ENCODE assay signal across 18 cellular contexts in genomic region chr14:38553586-38553985, GRCh38.
DNase-seq lines count a peak whose midpoint lies in the region; ATAC-seq and TF ChIP-seq lines count a peak whose summit lies in the region.
"Had no signal": no experiment of that assay in that cellular context is flagged by ENCODE, and none has a peak within 500 bp of the region (broad histone marks: within the 10 kb centered on the region; RNA-seq: fewer than 3 reads in every experiment).

No MANE protein-coding gene starts in this region.

- intact Hi-C loops in lower lobe of right lung (cut with DNase I) = no loop called here

- DNase-seq in AG04450 (ENCODE audit: low read depth, low spot score) (peak; percentile 59), HCEC 1CT (peak; percentile 85), astrocyte of the cerebellum (ENCODE audit: low read depth) (peak; percentile 90), kidney tubule cell (ENCODE audit: low spot score) (peak; percentile 3), ureter (ENCODE audit: low spot score) (no peak), lower lobe of right lung (no peak), NCI-H82 treated with DMSO at 0.1 percent for 48 hours (lab: John Stamatoyannopoulos, UW; ENCODE audit: unreplicated experiment) (no peak), globus pallidus (ENCODE audit: low spot score) (no peak)
- DNase-seq: activated CD4-positive, alpha-beta T cell treated with anti-CD3 and anti-CD28 coated beads, Interleukin-2, amount 50 U/mL, for 1 hour; activated naive CD8-positive, alpha-beta T cell treated with anti-CD3 and anti-CD28 coated beads, Interleukin-2, amount 10 ng/mL, durations not matched to agents 7 days and 5 days; activated T-cell treated with anti-CD3 and anti-CD28 coated beads, Interleukin-2, amount 50 U/mL, for 24 hours; cerebellar nuclear complex; left ventricle myocardium inferior; NCI-H1092 treated with DMSO at 0.1 percent for 48 hours; NCI-H82; posterior cingulate gyrus; SHP77 had no signal

- H3K9me3 ChIP-seq in AG04450 (ENCODE audit: control insufficient read depth, insufficient read depth, low read length) (no peaks in the 10 kb centered on the region), lower lobe of right lung (no peaks in the 10 kb centered on the region)
- H3K9me3 ChIP-seq: thoracic aorta had no signal

- POLR2A ChIA-PET in AG04450 (lab: Yijun Ruan, JAX) = no interaction called here

- in situ Hi-C loops in astrocyte of the cerebellum (cut with HindIII; ENCODE audit: low sequenced_read_pairs) = no loop called here

- no peak for TF ChIP-seq CTCF in AG04450 (IDR thresholded peaks at IDR 0.05; ENCODE audit: low read depth, low read length)
- no peak for TF ChIP-seq CTCF in astrocyte of the cerebellum (IDR thresholded peaks at IDR 0.05; ENCODE audit: low read depth, low read length, missing control alignments)
- no peak for TF ChIP-seq CTCF in lower lobe of right lung (IDR thresholded peaks at IDR 0.05)

- H3K4me3 ChIP-seq in AG04450 (ENCODE audit: low read depth, low read length) (no peak overlapping the region), astrocyte of the cerebellum (ENCODE audit: low read depth, low read length) (no peak overlapping the region), lower lobe of right lung (no peak overlapping the region)
- H3K4me3 ChIP-seq: left ventricle myocardium inferior, thoracic aorta had no signal

- H3K36me3 ChIP-seq in lower lobe of right lung = no peaks in the 10 kb centered on the region
- H3K36me3 ChIP-seq: left ventricle myocardium inferior, thoracic aorta had no signal

- H3K27me3 ChIP-seq in AG04450 (ENCODE audit: control insufficient read depth, insufficient read depth, low read length) (no peaks in the 10 kb centered on the region), lower lobe of right lung (ENCODE audit: low read depth) (no peaks in the 10 kb centered on the region)

- H3K27ac ChIP-seq in AG04450 (ENCODE audit: low read depth, low read length) (no peak overlapping the region), lower lobe of right lung (no peak overlapping the region)
- H3K27ac ChIP-seq: left ventricle myocardium inferior, thoracic aorta had no signal

- no peaks in the 10 kb centered on the region for H3K4me1 ChIP-seq in lower lobe of right lung
- H3K4me1 ChIP-seq: left ventricle myocardium inferior had no signal

- no peak for ATAC-seq in lower lobe of right lung

- CTCF ChIA-PET in AG04450 (lab: Charles Lee) = interaction anchor here (1.0 kb wide), 1 partner anchor 650 kb away, joined by 3 read pairs; no protein-coding TSS in a partner anchor

Comparison
In these comparisons a context has a peak if more than half of its experiments do, and no peak if none do; other contexts are left out.
1. DNase-seq: peak in AG04450 (single experiment), HCEC 1CT (single experiment), astrocyte of the cerebellum (single experiment) and kidney tubule cell (single experiment); none in ureter (single experiment), lower lobe of right lung (single experiment), NCI-H82 treated with DMSO at 0.1 percent for 48 hours (single experiment) and globus pallidus (single experiment).